In the genomic region with DNA sequence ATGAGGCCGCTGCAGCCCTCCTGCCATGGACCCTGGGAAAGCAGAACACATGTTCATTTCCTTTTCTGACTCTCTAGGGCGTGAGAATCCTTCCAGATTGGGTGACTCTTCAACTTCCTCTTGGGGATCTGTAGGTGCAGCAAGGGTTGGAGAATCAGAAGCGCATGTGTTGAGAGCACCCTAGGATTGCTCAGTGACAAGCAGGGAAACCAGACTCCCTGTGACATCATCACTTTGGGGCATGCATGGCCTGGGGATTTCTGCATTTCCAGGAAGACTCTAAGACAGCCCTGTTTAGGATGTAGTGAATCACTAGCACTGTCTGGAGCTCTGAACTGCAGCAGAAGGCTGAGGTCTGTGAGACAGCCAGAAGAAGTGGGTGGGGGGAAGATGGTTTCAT, we compare ENCODE assay signal across 8 cellular contexts. TPM values are rescaled to one million over a fixed set of nuclear protein-coding genes. Genes with fewer than 3 reads are reported as not detected.
DNase-seq lines count a peak whose midpoint lies in the region; ATAC-seq and TF ChIP-seq lines count a peak whose summit lies in the region.

No MANE protein-coding gene starts in this region.

- peaks cover 1% of the 10 kb centered on the region for H3K36me3 Mint-ChIP-seq in T-helper 1 cell treated with Interleukin-12 subunit alpha and Interleukin-12 subunit beta and Interleukin-4 antibody, amounts not matched to agents 30 μg/mL and 1 μg/mL, for 36 hours (ENCODE audit: low read depth)

- CTCF ChIA-PET in HEK293 (lab: Yijun Ruan, JAX), result no interaction called here

- intact Hi-C loops in spleen (cut with DNase I; ENCODE audit: low total_unique reads) (no loop called here), Right ventricle myocardium inferior (cut with DNase I) (no loop called here)

- H3K4me3 Mint-ChIP-seq in T-helper 1 cell treated with Interleukin-12 subunit alpha and Interleukin-12 subunit beta and Interleukin-4 antibody, amounts not matched to agents 30 μg/mL and 1 μg/mL, for 36 hours, result peak overlapping the region; percentile 71

- 8 to 33% (median 29%) methylated on average over 3 of the region's 3 CpGs for WGBS in spleen, 5 donors

- in situ Hi-C loops in brain microvascular endothelial cell (cut with HindIII; ENCODE audit: low pct_ligation_motif_present, low sequenced_read_pairs), result no loop called here
- in situ Hi-C loops in GM13977 (cut with MboI; ENCODE audit: low pct_unique_long_range_greater_than_20kb, low sequenced_read_pairs, unreplicated experiment), result no loop called here

- peak; percentile 32 for DNase-seq in Ammon's horn (ENCODE audit: low spot score)
- DNase-seq in brain microvascular endothelial cell, result peak; percentile 88
- DNase-seq in spleen, result no peak
- DNase-seq in GM13977 (ENCODE audit: low spot score), result no peak
- no peak for DNase-seq in NCI-H1048 (lab: John Stamatoyannopoulos, UW)
- DNase-seq in Right ventricle myocardium inferior (ENCODE audit: missing footprints), result no peak

- TF ChIP-seq POLR2A in spleen (IDR thresholded peaks at IDR 0.05), result no peak

- POLR2A ChIA-PET in HEK293 (lab: Yijun Ruan, JAX), result interaction anchor here (0.7 kb wide), 1 partner anchor 538 kb away, joined by 3 read pairs; no protein-coding TSS in a partner anchor

- ATAC-seq in Right ventricle myocardium inferior, result no peak

- H3K9me3 Mint-ChIP-seq in T-helper 1 cell treated with Interleukin-12 subunit alpha and Interleukin-12 subunit beta and Interleukin-4 antibody, amounts not matched to agents 30 μg/mL and 1 μg/mL, for 36 hours, result no peaks in the 10 kb centered on the region

- H3K4me1 ChIP-seq in HEK293 (ENCODE audit: control insufficient read depth, insufficient read depth, low read length) (no peaks in the 10 kb centered on the region), spleen (peaks cover 22 to 82% (median 49%) of the 10 kb centered on the region in 6 donors)

- H3K27me3 ChIP-seq in brain microvascular endothelial cell (replicated peaks), result no peaks in the 10 kb centered on the region
- H3K27me3 ChIP-seq in spleen (replicated peaks in 1 of 7), result no peaks in the 10 kb centered on the region

- H3K9me3 ChIP-seq in HEK293 (ENCODE audit: control insufficient read depth, insufficient read depth, low read depth, low read length) (no peaks in the 10 kb centered on the region), spleen (no peaks in the 10 kb centered on the region)

- H3K27ac Mint-ChIP-seq in T-helper 1 cell treated with Interleukin-12 subunit alpha and Interleukin-12 subunit beta and Interleukin-4 antibody, amounts not matched to agents 30 μg/mL and 1 μg/mL, for 36 hours, result peak overlapping the region; percentile 84

- H3K27me3 Mint-ChIP-seq in T-helper 1 cell treated with Interleukin-12 subunit alpha and Interleukin-12 subunit beta and Interleukin-4 antibody, amounts not matched to agents 30 μg/mL and 1 μg/mL, for 36 hours (ENCODE audit: low read depth), result no peaks in the 10 kb centered on the region

- peaks cover 35% of the 10 kb centered on the region for H3K4me1 Mint-ChIP-seq in T-helper 1 cell treated with Interleukin-12 subunit alpha and Interleukin-12 subunit beta and Interleukin-4 antibody, amounts not matched to agents 30 μg/mL and 1 μg/mL, for 36 hours (ENCODE audit: low read depth)

- TF ChIP-seq CTCF in HEK293 (tag by site-specific recombination; IDR thresholded peaks at IDR 0.05) (no peak), brain microvascular endothelial cell (IDR thresholded peaks at IDR 0.05; ENCODE audit: low read depth, low read length, missing control alignments) (no peak), spleen (IDR thresholded peaks at IDR 0.05 in 8 of 11, conservative IDR thresholded peaks at IDR 0.05 in 3 of 11) (no peak), GM13977 (IDR thresholded peaks at IDR 0.05; ENCODE audit: extremely low read depth, insufficient read depth, missing control alignments) (no peak)

- no peak overlapping the region for H3K27ac ChIP-seq in HEK293 (ENCODE audit: extremely low read depth, low read depth, low read length)
- no peak overlapping the region for H3K27ac ChIP-seq in brain microvascular endothelial cell
- peak overlapping the region; percentile 15 to 88 (median 69) for H3K27ac ChIP-seq in spleen

- H3K36me3 ChIP-seq in HEK293 (ENCODE audit: control insufficient read depth in 2 of 2, insufficient read depth in 1 of 2, low read length in 2 of 2), result no peaks in the 10 kb centered on the region
- H3K36me3 ChIP-seq in brain microvascular endothelial cell (replicated peaks), result no peaks in the 10 kb centered on the region
- no peaks in the 10 kb centered on the region for H3K36me3 ChIP-seq in spleen

- H3K4me3 ChIP-seq in HEK293 (ENCODE audit: low read depth, low read length) (no peak overlapping the region), brain microvascular endothelial cell (ENCODE audit: low read depth, low read length) (no peak overlapping the region), spleen (peak overlapping the region in 1 of 8 donors; percentile 51)

TF ChIP-seq in HEK293, 187 proteins besides CTCF, POLR2A, EP300 and RAD21:
- TF ChIP-seq ZNF768 (tag by site-specific recombination; IDR thresholded peaks at IDR 0.05) (no peak), FEZF1 (tag by site-specific recombination; IDR thresholded peaks at IDR 0.05) (no peak), KLF8 (tag by site-specific recombination; IDR thresholded peaks at IDR 0.05) (no peak), PRDM1 (tag by site-specific recombination; IDR thresholded peaks at IDR 0.05) (no peak), ZNF391 (tag by site-specific recombination; IDR thresholded peaks at IDR 0.05; ENCODE audit: borderline replicate concordance, low read depth) (no peak), ZNF416 (tag by site-specific recombination; IDR thresholded peaks at IDR 0.05) (no peak), BCL11B (tag by site-specific recombination; IDR thresholded peaks at IDR 0.05; ENCODE audit: low read depth) (no peak), ZBTB17 (tag by site-specific recombination; IDR thresholded peaks at IDR 0.05) (peak; percentile 35; the same call in 1 of the 2 replicates), ZNF707 (tag by site-specific recombination; IDR thresholded peaks at IDR 0.05) (no peak)
- TF ChIP-seq, protein P1, sequence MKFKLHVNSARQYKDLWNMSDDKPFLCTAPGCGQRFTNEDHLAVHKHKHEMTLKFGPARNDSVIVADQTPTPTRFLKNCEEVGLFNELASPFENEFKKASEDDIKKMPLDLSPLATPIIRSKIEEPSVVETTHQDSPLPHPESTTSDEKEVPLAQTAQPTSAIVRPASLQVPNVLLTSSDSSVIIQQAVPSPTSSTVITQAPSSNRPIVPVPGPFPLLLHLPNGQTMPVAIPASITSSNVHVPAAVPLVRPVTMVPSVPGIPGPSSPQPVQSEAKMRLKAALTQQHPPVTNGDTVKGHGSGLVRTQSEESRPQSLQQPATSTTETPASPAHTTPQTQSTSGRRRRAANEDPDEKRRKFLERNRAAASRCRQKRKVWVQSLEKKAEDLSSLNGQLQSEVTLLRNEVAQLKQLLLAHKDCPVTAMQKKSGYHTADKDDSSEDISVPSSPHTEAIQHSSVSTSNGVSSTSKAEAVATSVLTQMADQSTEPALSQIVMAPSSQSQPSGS (tag by site-specific recombination; IDR thresholded peaks at IDR 0.05; ENCODE audit: low read depth), result peak; percentile 13; the same call in 1 of the 2 replicates
TF ChIP-seq in HEK293: peak in this region for 2.

RNA-seq across cellular contexts. Expression of a gene that starts 15.1 kb away (rescaled TPM):
- 100 to 1,000 TPM; 186 to 272 (median 219) TPM for total RNA-seq in spleen
- 10 to 100 TPM; 28.3 to 33.1 (median 29.3) TPM for polyA plus RNA-seq in spleen
- total RNA-seq in Right ventricle myocardium inferior, result 6.7 TPM

Comparison
In these comparisons a context has a peak if more than half of its experiments do, and no peak if none do; other contexts are left out.
1. DNase-seq: peak in Ammon's horn (single experiment) and brain microvascular endothelial cell (single experiment); none in spleen (single experiment), GM13977 (single experiment), NCI-H1048 (single experiment) and Right ventricle myocardium inferior (single experiment).
2. H3K27ac ChIP-seq: peak in spleen (8 of 8); none in HEK293 (single experiment) and brain microvascular endothelial cell (single experiment).
3. RNA of a gene that starts 15.1 kb away (total RNA-seq): 186 to 272 TPM in spleen; 6.7 TPM in Right ventricle myocardium inferior (single experiment); every median in the first group is over 10 times any median in the second.